31 cellular contexts compared by ENCODE assay signal in the genomic region with DNA sequence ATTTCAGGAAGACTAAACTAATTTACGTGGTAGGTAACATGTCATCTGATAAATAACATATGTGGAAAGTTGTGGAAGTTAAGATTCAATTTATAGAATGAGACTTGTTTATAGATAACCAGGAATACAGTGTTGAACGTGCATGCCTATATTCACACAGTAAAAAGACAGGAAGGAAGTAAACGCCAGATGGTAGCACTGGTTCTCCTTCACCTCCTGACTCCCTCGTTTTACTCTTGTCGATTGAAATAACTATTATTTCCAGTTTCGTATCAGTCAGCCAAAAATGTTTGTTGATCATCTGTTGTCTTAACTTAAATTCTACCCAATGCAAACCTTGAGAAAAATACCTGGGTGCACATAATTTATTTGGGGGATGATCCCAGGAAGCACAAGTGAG. TPM values are rescaled to one million over a fixed set of nuclear protein-coding genes. Genes with fewer than 3 reads are reported as not detected.
DNase-seq lines count a peak whose midpoint lies in the region; ATAC-seq, FAIRE-seq and TF ChIP-seq lines count a peak whose summit lies in the region.
"Had no signal": no experiment of that assay in that cellular context is flagged by ENCODE, and none has a peak within 500 bp of the region (broad histone marks: within the 10 kb centered on the region; RNA-seq: fewer than 3 reads in every experiment).

No MANE protein-coding gene starts in this region.

- H4K5ac ChIP-seq in IMR-90 (ENCODE audit: low read depth, low read length), result no peak overlapping the region

- H3K27me3 ChIP-seq in IMR-90 (ENCODE audit: control insufficient read depth, insufficient read depth, low read length), result no peaks in the 10 kb centered on the region
- no peaks in the 10 kb centered on the region for H3K27me3 ChIP-seq in brain microvascular endothelial cell (replicated peaks)
- H3K27me3 ChIP-seq in BE2C, result no peaks in the 10 kb centered on the region
- H3K27me3 ChIP-seq: vagina had no signal

- H4K20me1 ChIP-seq in IMR-90 (ENCODE audit: insufficient read depth, low read length), result no peaks in the 10 kb centered on the region

- no peak for TF ChIP-seq CTCF in A549 (IDR thresholded peaks at IDR 0.05)
- TF ChIP-seq CTCF in IMR-90 (conservative IDR thresholded peaks at IDR 0.05; ENCODE audit: low read depth, low read length), result no peak
- no peak for TF ChIP-seq CTCF in brain microvascular endothelial cell (IDR thresholded peaks at IDR 0.05; ENCODE audit: low read depth, low read length, missing control alignments)
- TF ChIP-seq CTCF in BE2C (IDR thresholded peaks at IDR 0.05; ENCODE audit: low read depth, low read length), result no peak
- no peak for TF ChIP-seq CTCF in lower leg skin (IDR thresholded peaks at IDR 0.05)

- ATAC-seq in A549 (no peak), IMR-90 (ENCODE audit: low read depth) (no peak)
- ATAC-seq: HCT116; heart right ventricle; stimulated activated naive CD8-positive, alpha-beta T cell treated with anti-CD3 and anti-CD28 coated beads, Interleukin-15, amount 100 ng/mL, for 72 hours; WTC11 had no signal

- H3K27ac ChIP-seq in A549 (no peak overlapping the region), IMR-90 (ENCODE audit: insufficient read depth, low read length) (no peak overlapping the region), brain microvascular endothelial cell (peak overlapping the region; percentile 7), mesodermal cell (ENCODE audit: low read depth, low read length, severe bottlenecking) (peak overlapping the region; percentile 16)
- H3K27ac ChIP-seq: heart right ventricle, parathyroid adenoma, vagina had no signal

- POLR2A ChIA-PET in A549 (lab: Yijun Ruan, JAX), result no interaction called here
- POLR2A ChIA-PET in IMR-90 (lab: Charles Lee; ENCODE audit: unreplicated experiment), result no interaction called here

- dilution Hi-C loops in IMR-90 (cut with HindIII; ENCODE audit: low sequenced_read_pairs, unreplicated experiment), result no loop called here

- peaks cover 32% of the 10 kb centered on the region; the same call in 2 of the 3 replicates for H3K4me1 ChIP-seq in A549
- H3K4me1 ChIP-seq in IMR-90 (ENCODE audit: control insufficient read depth, insufficient read depth, low read length), result peaks cover 4% of the 10 kb centered on the region; the same call in 1 of the 2 replicates
- peaks cover 6% of the 10 kb centered on the region for H3K4me1 ChIP-seq in mesodermal cell (ENCODE audit: control insufficient read depth, insufficient read depth, low read length, poor library complexity, severe bottlenecking)
- no peaks in the 10 kb centered on the region for H3K4me1 ChIP-seq in BE2C
- H3K4me1 ChIP-seq: heart right ventricle, parathyroid adenoma, vagina had no signal

- peak overlapping the region; percentile 23; the same call in 1 of the 3 replicates for H2BK15ac ChIP-seq in IMR-90 (ENCODE audit: low read depth, low read length)

- FAIRE-seq in A549 (lab: Jason Lieb, UNC), result peak; percentile 84
- FAIRE-seq: A204.1, small intestine had no signal

- H2AK5ac ChIP-seq in IMR-90 (ENCODE audit: low read depth, low read length), result no peak overlapping the region

- H4K8ac ChIP-seq in IMR-90 (ENCODE audit: low read depth in 2 of 2, low read length in 2 of 2), result peak overlapping the region; percentile 1 to 81; a peak in 3 of 4 replicates

- intact Hi-C loops in IMR-90 (cut with micrococcal nuclease) (no loop called here), lower leg skin (cut with DNase I; ENCODE audit: low total_unique reads) (no loop called here)

- H3K14ac ChIP-seq in IMR-90 (replicated peaks; ENCODE audit: low read depth, low read length), result peak overlapping the region; percentile 83

- no peak for TF ChIP-seq POLR2A in A549 (IDR thresholded peaks at IDR 0.05; ENCODE audit: low read length)
- no peak for TF ChIP-seq POLR2A in IMR-90 (IDR thresholded peaks at IDR 0.05; ENCODE audit: low read depth, low read length)
- no peak for TF ChIP-seq POLR2A in lower leg skin (IDR thresholded peaks at IDR 0.05)

- 79% methylated on average over 6 of the region's 6 CpGs for WGBS in A549 (ENCODE audit: missing lambda C conversion rate)
- WGBS in IMR-90 (ENCODE audit: extremely low coverage in 2 of 2, insufficient read length in 1 of 2), 2 experiments, result no CpG with 5 or more reads among the region's 6 CpGs
- WGBS in mesodermal cell (ENCODE audit: insufficient coverage in 2 of 2), 2 experiments, result 90 to 93% methylated on average over 2 to 3 of the region's 6 CpGs
- WGBS in lower leg skin, 2 donors, result 52 to 55% methylated on average over 6 of the region's 6 CpGs

- H3K36me3 ChIP-seq in IMR-90 (ENCODE audit: control insufficient read depth, insufficient read depth, low read length) (no peaks in the 10 kb centered on the region), brain microvascular endothelial cell (replicated peaks) (no peaks in the 10 kb centered on the region), mesodermal cell (ENCODE audit: control insufficient read depth, insufficient read depth, low read length) (no peaks in the 10 kb centered on the region), BE2C (no peaks in the 10 kb centered on the region)
- H3K36me3 ChIP-seq: heart right ventricle, vagina had no signal

- no peak overlapping the region for H3K23ac ChIP-seq in IMR-90 (ENCODE audit: low read depth, low read length)

- DNase-seq in A549 (ENCODE audit: low read depth in 1 of 2, low spot score in 1 of 2) (no peak), IMR-90 (no peak), brain microvascular endothelial cell (no peak), BE2C (no peak), epidermal melanocyte (ENCODE audit: insufficient read length, low spot score) (no peak), hypothalamus (lab: John Stamatoyannopoulos, UW) (no peak), lower leg skin (ENCODE audit: low spot score in 2 of 2) (no peak)
- DNase-seq: activated CD4-positive, alpha-beta T cell treated with anti-CD3 and anti-CD28 coated beads, Interleukin-2, amount 10 ng/mL, durations not matched to agents 7 days and 5 days; activated gamma-delta T cell treated with Interleukin-2 at 50 U/mL for 16 hours; activated T-cell treated with anti-CD3 and anti-CD28 coated beads, Interleukin-2, amount 50 U/mL, for 24 hours; AML-193; DND-41; effector CD4-positive, alpha-beta T cell; heart right ventricle; NCI-H446 treated with DMSO at 0.1 percent for 48 hours; NCI-H82; small intestine; stimulated activated CD4-positive, alpha-beta T cell treated with anti-CD3 and anti-CD28 coated beads, Interleukin-1b, Interleukin-23, amount 100 ng/mL, for 48 hours; stimulated activated CD8-positive, alpha-beta memory T cell treated with anti-CD3 and anti-CD28 coated beads, Interleukin-4, amount 100 ng/mL, for 48 hours; stimulated activated naive CD8-positive, alpha-beta T cell treated with anti-CD3 and anti-CD28 coated beads, Interleukin-15, amount 100 ng/mL, for 72 hours had no signal

- CTCF ChIA-PET in A549 (lab: Yijun Ruan, JAX) (no interaction called here), IMR-90 (lab: Yijun Ruan, JAX) (no interaction called here)

- no TSS peak for BruUV-seq in IMR-90 (replicated peaks; lab: Mats Ljungman, UMichigan)

- peak overlapping the region; percentile 64; the same call in 1 of the 2 replicates for H3K18ac ChIP-seq in IMR-90 (ENCODE audit: low read depth, low read length)

- H3K79me1 ChIP-seq in IMR-90 (ENCODE audit: low read depth in 1 of 2, low read length in 2 of 2), result no peaks in the 10 kb centered on the region

- H3K4me2 ChIP-seq in A549 (peak overlapping the region; percentile 14; the same call in 1 of the 3 replicates), IMR-90 (ENCODE audit: low read depth, low read length) (no peak overlapping the region)

- no peak overlapping the region for H3K4me3 ChIP-seq in A549
- H3K4me3 ChIP-seq in IMR-90 (ENCODE audit: insufficient read depth, low read depth, low read length), result no peak overlapping the region
- H3K4me3 ChIP-seq in brain microvascular endothelial cell (ENCODE audit: low read depth, low read length), result no peak overlapping the region
- no peak overlapping the region for H3K4me3 ChIP-seq in mesodermal cell (ENCODE audit: extremely low read depth, insufficient read depth, low read length, poor library complexity, severe bottlenecking)
- no peak overlapping the region for H3K4me3 ChIP-seq in BE2C (ENCODE audit: low read depth, low read length)
- no peak overlapping the region for H3K4me3 ChIP-seq in lower leg skin (ENCODE audit: low read depth, poor library complexity, severe bottlenecking)
- H3K4me3 ChIP-seq: heart right ventricle, vagina had no signal

- H3K4ac ChIP-seq in IMR-90 (ENCODE audit: low read depth, low read length), result peak overlapping the region; percentile 78

- H2AK9ac ChIP-seq in IMR-90 (replicated peaks; ENCODE audit: low read depth, low read length, poor library complexity), result no peak overlapping the region

- peak overlapping the region; percentile 64 for H2BK20ac ChIP-seq in IMR-90 (ENCODE audit: low read depth, low read length)

- H2BK120ac ChIP-seq in IMR-90 (ENCODE audit: low read depth, low read length), result peak overlapping the region; percentile 85

- peak overlapping the region; percentile 43 for H2BK5ac ChIP-seq in IMR-90 (ENCODE audit: low read depth, low read length, poor library complexity, severe bottlenecking)

- no peaks in the 10 kb centered on the region for H3K9me3 ChIP-seq in A549
- H3K9me3 ChIP-seq in IMR-90 (ENCODE audit: control insufficient read depth, insufficient read depth, low read length), result no peaks in the 10 kb centered on the region
- no peaks in the 10 kb centered on the region for H3K9me3 ChIP-seq in mesodermal cell (ENCODE audit: control insufficient read depth, low read length)
- no peaks in the 10 kb centered on the region for H3K9me3 ChIP-seq in BE2C
- H3K9me3 ChIP-seq: heart right ventricle, vagina had no signal

- no peak for TF ChIP-seq EP300 in A549 (IDR thresholded peaks at IDR 0.05)

- H4K91ac ChIP-seq in IMR-90 (ENCODE audit: insufficient read depth, low read depth, low read length), result no peak overlapping the region; the same call in 1 of the 2 replicates

- no peak overlapping the region for H3K9ac ChIP-seq in IMR-90 (ENCODE audit: low read depth, low read length)
- H3K9ac ChIP-seq: parathyroid adenoma had no signal

- in situ Hi-C loops in IMR-90 (cut with MboI; ENCODE audit: low sequenced_read_pairs), result no loop called here
- in situ Hi-C loops in brain microvascular endothelial cell (cut with HindIII; ENCODE audit: low pct_ligation_motif_present, low sequenced_read_pairs), result no loop called here

- no peak for TF ChIP-seq RAD21 in A549 (conservative IDR thresholded peaks at IDR 0.05 in 1 of 2, IDR thresholded peaks at IDR 0.05 in 1 of 2)
- no peak for TF ChIP-seq RAD21 in IMR-90 (IDR thresholded peaks at IDR 0.05; ENCODE audit: low read length)

- no peak overlapping the region for H3K56ac ChIP-seq in IMR-90 (ENCODE audit: extremely low read depth, insufficient read depth, low read length)

- no peak overlapping the region for H2AFZ ChIP-seq in IMR-90 (replicated peaks; ENCODE audit: low read length, poor library complexity)
- H2AFZ ChIP-seq: parathyroid adenoma had no signal

- H3K9me1 ChIP-seq in IMR-90 (ENCODE audit: insufficient read depth, low read length), result peaks cover 6% of the 10 kb centered on the region

RNA-seq across cellular contexts. Expression of a gene that starts 1.9 kb away (rescaled TPM):
- not detected in 2 replicates for polyA plus RNA-seq in A549 (2011; rRNA removed)
- not detected in 2 replicates for polyA plus RNA-seq in A549 (2012; cell fraction: cytosol; rRNA removed)
- not detected in 2 replicates for polyA plus RNA-seq in A549 (2012; cell fraction: nucleus; rRNA removed)
- polyA plus RNA-seq in A549 (2017; fragmentation: RNase III; extraction: RNeasy Plus Mini Kit Qiagen cat#74134 plus additional on column Dnase treatment), result not detected in 3 replicates
- not detected in 2 replicates for polyA minus RNA-seq in A549 (2011; rRNA and poly(A)+ RNA removed)
- total RNA-seq in IMR-90 (2012; rRNA removed), result not detected in 2 replicates
- not detected in 2 replicates for polyA plus RNA-seq in IMR-90 (2012; rRNA removed)
- polyA plus RNA-seq in IMR-90 (2012; cell fraction: cytosol; rRNA removed), result not detected in 2 replicates
- 0.14 TPM in 1 of 2 replicates, not detected in the other for polyA plus RNA-seq in IMR-90 (2012; cell fraction: nucleus; rRNA removed; ENCODE audit: low replicate concordance)
- not detected for polyA plus RNA-seq in mesodermal cell (2013, experiment 1 of 2)
- polyA plus RNA-seq in mesodermal cell (2013, experiment 2 of 2), result not detected
- not detected for polyA plus RNA-seq in BE2C (2012; ENCODE audit: insufficient read depth, insufficient read length, low read depth)
- total RNA-seq in lower leg skin, result not detected
- total RNA-seq: activated CD4-positive, alpha-beta T cell treated with anti-CD3 and anti-CD28 coated beads, Interleukin-2, amount 10 ng/mL, durations not matched to agents 7 days and 5 days; heart right ventricle; LHCN-M2; mononuclear cell; vagina; WTC11 had no signal
- polyA plus RNA-seq: esophagus, heart right ventricle, neural cell, small intestine, thymus had no signal

RNA-seq across cellular contexts. Expression of a gene that starts 2.1 kb away (rescaled TPM):
- polyA plus RNA-seq in A549 (2011; rRNA removed), result not detected in 2 replicates
- not detected in 2 replicates for polyA plus RNA-seq in A549 (2012; cell fraction: cytosol; rRNA removed)
- polyA plus RNA-seq in A549 (2012; cell fraction: nucleus; rRNA removed), result 0.05 and 0.11 TPM in 2 replicates
- not detected in 3 replicates for polyA plus RNA-seq in A549 (2017; fragmentation: RNase III; extraction: RNeasy Plus Mini Kit Qiagen cat#74134 plus additional on column Dnase treatment)
- not detected in 2 replicates for polyA minus RNA-seq in A549 (2011; rRNA and poly(A)+ RNA removed)
- not detected in 2 replicates for total RNA-seq in IMR-90 (2012; rRNA removed)
- polyA plus RNA-seq in IMR-90 (2012; rRNA removed), result not detected in 2 replicates
- polyA plus RNA-seq in IMR-90 (2012; cell fraction: cytosol; rRNA removed), result not detected in 2 replicates
- 0.07 and 0.12 TPM in 2 replicates for polyA plus RNA-seq in IMR-90 (2012; cell fraction: nucleus; rRNA removed; ENCODE audit: low replicate concordance)
- polyA plus RNA-seq in mesodermal cell (2013, experiment 1 of 2), result not detected
- polyA plus RNA-seq in mesodermal cell (2013, experiment 2 of 2), result not detected
- not detected for polyA plus RNA-seq in BE2C (2012; ENCODE audit: insufficient read depth, insufficient read length, low read depth)
- 10 to 100 TPM in 1 of 4 donors, not detected in 3; 27.3 TPM for total RNA-seq in lower leg skin
- total RNA-seq: activated CD4-positive, alpha-beta T cell treated with anti-CD3 and anti-CD28 coated beads, Interleukin-2, amount 10 ng/mL, durations not matched to agents 7 days and 5 days; heart right ventricle; LHCN-M2; mononuclear cell; vagina; WTC11 had no signal
- polyA plus RNA-seq: esophagus, heart right ventricle, neural cell, small intestine had no signal

RNA-seq across cellular contexts. Expression of a gene that starts 5.1 kb away (rescaled TPM):
- polyA plus RNA-seq in A549 (2011; rRNA removed) (not detected in 2 replicates), A549 (2017; fragmentation: RNase III; extraction: RNeasy Plus Mini Kit Qiagen cat#74134 plus additional on column Dnase treatment) (not detected in 3 replicates), IMR-90 (2012; rRNA removed) (0.24 TPM in 2 replicates)
- not detected in 2 replicates for polyA plus RNA-seq in A549 (2012; cell fraction: cytosol; rRNA removed)
- not detected in 2 replicates for polyA plus RNA-seq in A549 (2012; cell fraction: nucleus; rRNA removed)
- not detected in 2 replicates for polyA minus RNA-seq in A549 (2011; rRNA and poly(A)+ RNA removed)
- total RNA-seq in IMR-90 (2012; rRNA removed) (not detected in 2 replicates), lower leg skin (10 to 100 TPM in 1 of 4 donors, 1 to 10 TPM in 1, under 1 TPM in 1, not detected in 1; 0.44 to 73.5 (median 2.6) TPM)
- polyA plus RNA-seq in IMR-90 (2012; cell fraction: cytosol; rRNA removed), result 0.31 and 0.44 TPM in 2 replicates
- polyA plus RNA-seq in IMR-90 (2012; cell fraction: nucleus; rRNA removed; ENCODE audit: low replicate concordance), result 0.44 and 1.3 TPM in 2 replicates
- polyA plus RNA-seq in mesodermal cell (2013, experiment 1 of 2), result not detected
- polyA plus RNA-seq in mesodermal cell (2013, experiment 2 of 2), result not detected
- not detected for polyA plus RNA-seq in BE2C (2012; ENCODE audit: insufficient read depth, insufficient read length, low read depth)
- total RNA-seq: activated CD4-positive, alpha-beta T cell treated with anti-CD3 and anti-CD28 coated beads, Interleukin-2, amount 10 ng/mL, durations not matched to agents 7 days and 5 days; heart right ventricle; LHCN-M2; mononuclear cell; vagina; WTC11 had no signal
- polyA plus RNA-seq: esophagus, heart right ventricle, neural cell, small intestine, thymus had no signal

RNA-seq across cellular contexts. Expression of a gene that starts 16.1 kb away (rescaled TPM):
- polyA plus RNA-seq in A549 (2011; rRNA removed), result not detected in 2 replicates
- not detected in 2 replicates for polyA plus RNA-seq in A549 (2012; cell fraction: cytosol; rRNA removed)
- not detected in 2 replicates for polyA plus RNA-seq in A549 (2012; cell fraction: nucleus; rRNA removed)
- not detected in 3 replicates for polyA plus RNA-seq in A549 (2017; fragmentation: RNase III; extraction: RNeasy Plus Mini Kit Qiagen cat#74134 plus additional on column Dnase treatment)
- not detected in 2 replicates for polyA minus RNA-seq in A549 (2011; rRNA and poly(A)+ RNA removed)
- total RNA-seq in IMR-90 (2012; rRNA removed), result not detected in 2 replicates
- 0.11 TPM in 1 of 2 replicates, not detected in the other for polyA plus RNA-seq in IMR-90 (2012; rRNA removed)
- polyA plus RNA-seq in IMR-90 (2012; cell fraction: cytosol; rRNA removed), result not detected in 2 replicates
- 0.54 TPM in 1 of 2 replicates, not detected in the other for polyA plus RNA-seq in IMR-90 (2012; cell fraction: nucleus; rRNA removed; ENCODE audit: low replicate concordance)
- polyA plus RNA-seq in mesodermal cell (2013, experiment 1 of 2), result not detected
- polyA plus RNA-seq in mesodermal cell (2013, experiment 2 of 2), result not detected
- polyA plus RNA-seq in BE2C (2012; ENCODE audit: insufficient read depth, insufficient read length, low read depth), result not detected
- 10 to 100 TPM in 1 of 4 donors, 1 to 10 TPM in 1, under 1 TPM in 1, not detected in 1; 0.54 to 73.1 (median 2.4) TPM for total RNA-seq in lower leg skin
- total RNA-seq: activated CD4-positive, alpha-beta T cell treated with anti-CD3 and anti-CD28 coated beads, Interleukin-2, amount 10 ng/mL, durations not matched to agents 7 days and 5 days; heart right ventricle; LHCN-M2; mononuclear cell; vagina; WTC11 had no signal
- polyA plus RNA-seq: esophagus, heart right ventricle, neural cell, small intestine, thymus had no signal

RNA-seq across cellular contexts. Expression of a gene that starts 18.1 kb away (rescaled TPM):
- not detected in 2 replicates for polyA plus RNA-seq in A549 (2011; rRNA removed)
- not detected in 2 replicates for polyA plus RNA-seq in A549 (2012; cell fraction: cytosol; rRNA removed)
- not detected in 2 replicates for polyA plus RNA-seq in A549 (2012; cell fraction: nucleus; rRNA removed)
- not detected in 3 replicates for polyA plus RNA-seq in A549 (2017; fragmentation: RNase III; extraction: RNeasy Plus Mini Kit Qiagen cat#74134 plus additional on column Dnase treatment)
- polyA minus RNA-seq in A549 (2011; rRNA and poly(A)+ RNA removed), result not detected in 2 replicates
- not detected in 2 replicates for total RNA-seq in IMR-90 (2012; rRNA removed)
- polyA plus RNA-seq in IMR-90 (2012; rRNA removed), result not detected in 2 replicates
- 0.03 TPM in 1 of 2 replicates, not detected in the other for polyA plus RNA-seq in IMR-90 (2012; cell fraction: cytosol; rRNA removed)
- polyA plus RNA-seq in IMR-90 (2012; cell fraction: nucleus; rRNA removed; ENCODE audit: low replicate concordance), result 0.13 TPM in 1 of 2 replicates, not detected in the other
- polyA plus RNA-seq in mesodermal cell (2013, experiment 1 of 2), result not detected
- polyA plus RNA-seq in mesodermal cell (2013, experiment 2 of 2), result not detected
- polyA plus RNA-seq in BE2C (2012; ENCODE audit: insufficient read depth, insufficient read length, low read depth), result not detected
- total RNA-seq in lower leg skin, result 10 to 100 TPM in 1 of 4 donors, under 1 TPM in 1, not detected in 2; 0.89 to 20.6 TPM
- total RNA-seq: activated CD4-positive, alpha-beta T cell treated with anti-CD3 and anti-CD28 coated beads, Interleukin-2, amount 10 ng/mL, durations not matched to agents 7 days and 5 days; heart right ventricle; LHCN-M2; mononuclear cell; vagina; WTC11 had no signal
- polyA plus RNA-seq: esophagus, heart right ventricle, neural cell, small intestine, thymus had no signal

Comparison
In these comparisons a context has a peak if more than half of its experiments do, and no peak if none do; other contexts are left out.
1. H3K27ac ChIP-seq: peak in brain microvascular endothelial cell (single experiment) and mesodermal cell (single experiment); none in A549 (0 of 2) and IMR-90 (single experiment).